1 cellular context compared by ENCODE assay signal in the genomic region with DNA sequence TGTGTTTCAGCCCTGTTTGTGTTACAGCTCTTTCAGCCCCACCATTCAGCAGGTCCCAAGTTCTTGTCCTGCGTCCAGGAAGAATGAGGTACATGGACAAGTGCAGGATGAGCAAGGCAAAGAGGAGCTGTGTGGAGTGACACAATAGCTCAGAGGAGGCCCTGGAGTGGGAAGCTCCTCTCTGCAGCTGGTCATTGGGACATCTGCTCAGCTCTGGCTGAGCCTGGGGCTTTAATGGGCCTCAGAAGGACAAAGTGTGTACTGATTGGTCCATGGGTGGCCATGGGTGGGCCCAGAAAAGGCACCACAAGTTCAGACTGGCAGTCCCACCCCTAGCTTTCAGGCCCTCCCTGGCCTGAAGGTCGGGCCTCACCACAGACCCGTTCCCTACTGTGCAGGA.
TF ChIP-seq lines count a peak whose summit lies in the region.

No MANE protein-coding gene starts in this region.

TF ChIP-seq in HepG2, 621 proteins besides CTCF, POLR2A, EP300 and RAD21:
- TF ChIP-seq ZNF17 (CRISPR knock-in tag; IDR thresholded peaks at IDR 0.05) (no peak), CHD2 (IDR thresholded peaks at IDR 0.05; ENCODE audit: low read depth, low read length) (no peak), SOX13 (IDR thresholded peaks at IDR 0.05) (no peak), SOX13 (CRISPR knock-in tag; conservative IDR thresholded peaks at IDR 0.05 in 1 of 2, IDR thresholded peaks at IDR 0.05 in 1 of 2) (no peak), ZNF768 (CRISPR knock-in tag; IDR thresholded peaks at IDR 0.05) (no peak), HIVEP1 (CRISPR knock-in tag; IDR thresholded peaks at IDR 0.05) (no peak)
- TF ChIP-seq, protein P1, sequence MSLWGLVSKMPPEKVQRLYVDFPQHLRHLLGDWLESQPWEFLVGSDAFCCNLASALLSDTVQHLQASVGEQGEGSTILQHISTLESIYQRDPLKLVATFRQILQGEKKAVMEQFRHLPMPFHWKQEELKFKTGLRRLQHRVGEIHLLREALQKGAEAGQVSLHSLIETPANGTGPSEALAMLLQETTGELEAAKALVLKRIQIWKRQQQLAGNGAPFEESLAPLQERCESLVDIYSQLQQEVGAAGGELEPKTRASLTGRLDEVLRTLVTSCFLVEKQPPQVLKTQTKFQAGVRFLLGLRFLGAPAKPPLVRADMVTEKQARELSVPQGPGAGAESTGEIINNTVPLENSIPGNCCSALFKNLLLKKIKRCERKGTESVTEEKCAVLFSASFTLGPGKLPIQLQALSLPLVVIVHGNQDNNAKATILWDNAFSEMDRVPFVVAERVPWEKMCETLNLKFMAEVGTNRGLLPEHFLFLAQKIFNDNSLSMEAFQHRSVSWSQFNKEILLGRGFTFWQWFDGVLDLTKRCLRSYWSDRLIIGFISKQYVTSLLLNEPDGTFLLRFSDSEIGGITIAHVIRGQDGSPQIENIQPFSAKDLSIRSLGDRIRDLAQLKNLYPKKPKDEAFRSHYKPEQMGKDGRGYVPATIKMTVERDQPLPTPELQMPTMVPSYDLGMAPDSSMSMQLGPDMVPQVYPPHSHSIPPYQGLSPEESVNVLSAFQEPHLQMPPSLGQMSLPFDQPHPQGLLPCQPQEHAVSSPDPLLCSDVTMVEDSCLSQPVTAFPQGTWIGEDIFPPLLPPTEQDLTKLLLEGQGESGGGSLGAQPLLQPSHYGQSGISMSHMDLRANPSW (CRISPR knock-in tag; IDR thresholded peaks at IDR 0.05; ENCODE audit: borderline replicate concordance): no peak
